In the genomic region with DNA sequence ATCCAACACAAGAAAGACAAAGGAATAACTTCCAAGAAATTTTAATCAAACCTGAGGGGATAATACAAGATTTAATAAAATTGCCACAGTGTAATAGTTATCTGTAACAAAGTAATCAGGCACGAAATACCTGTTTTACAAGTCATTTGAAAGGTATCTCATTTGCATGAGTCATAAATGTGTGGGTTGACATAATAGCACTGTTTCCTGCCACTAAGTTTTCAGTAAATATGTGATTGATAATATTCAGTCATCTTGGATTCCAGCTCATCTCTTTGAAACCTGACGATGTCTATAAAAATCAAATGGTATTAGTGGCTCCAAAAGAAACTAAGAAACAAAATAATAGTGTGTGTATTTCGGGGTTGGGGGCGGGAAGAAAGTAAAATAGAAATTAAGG, we compare ENCODE assay signal across 20 cellular contexts.
DNase-seq lines count a peak whose midpoint lies in the region; ATAC-seq and TF ChIP-seq lines count a peak whose summit lies in the region.
"Had no signal": no experiment of that assay in that cellular context is flagged by ENCODE, and none has a peak within 500 bp of the region (broad histone marks: within the 10 kb centered on the region; RNA-seq: fewer than 3 reads in every experiment).

No MANE protein-coding gene starts in this region.

- H3K9me3 ChIP-seq in RWPE2 (ENCODE audit: severe bottlenecking), result no peaks in the 10 kb centered on the region
- H3K9me3 ChIP-seq: upper lobe of left lung had no signal

- H3K36me3 ChIP-seq in ACC112 (ENCODE audit: insufficient read depth, low read length) (no peaks in the 10 kb centered on the region), RWPE2 (ENCODE audit: low read depth) (no peaks in the 10 kb centered on the region)
- H3K36me3 ChIP-seq: upper lobe of left lung had no signal

- peaks cover 0 to 14% of the 10 kb centered on the region in 2 donors for H3K27me3 Mint-ChIP-seq in effector memory CD8-positive, alpha-beta T cell
- H3K27me3 Mint-ChIP-seq: natural killer cell treated with Interleukin-12 subunit alpha and Interleukin-12 subunit beta and Interleukin-15 and Interleukin-18, amount 100 ng/mL, for 72 hours had no signal

- H3K4me1 ChIP-seq in ACC112 (ENCODE audit: control insufficient read depth, insufficient read depth, low read length, unreplicated experiment) (peaks cover 34% of the 10 kb centered on the region), RWPE2 (ENCODE audit: insufficient read depth, poor library complexity, severe bottlenecking) (peaks cover 43% of the 10 kb centered on the region)
- H3K4me1 ChIP-seq: upper lobe of left lung had no signal

- H3K9me3 Mint-ChIP-seq in effector memory CD8-positive, alpha-beta T cell, result peaks cover 0 to 2% of the 10 kb centered on the region in 2 donors
- H3K9me3 Mint-ChIP-seq: activated T-helper 1 cell treated with anti-CD3 and anti-CD28 coated beads, Interleukin-12 subunit alpha, Interleukin-12 subunit beta, Interleukin-2, Interleukin-4 antibody, amounts not matched to agents 30 ng/mL and 10 ng/mL and 1 ng/mL, durations not matched to agents 14 hours and 24 hours and 36 hours; natural killer cell treated with Interleukin-12 subunit alpha and Interleukin-12 subunit beta and Interleukin-15 and Interleukin-18, amount 100 ng/mL, for 72 hours had no signal

- no peaks in the 10 kb centered on the region for H3K27me3 ChIP-seq in ACC112 (ENCODE audit: insufficient read depth, low read length)
- H3K27me3 ChIP-seq in RWPE2 (ENCODE audit: insufficient read depth, poor library complexity, severe bottlenecking), result no peaks in the 10 kb centered on the region
- H3K27me3 ChIP-seq: upper lobe of left lung had no signal

- H3K4me1 Mint-ChIP-seq in effector memory CD8-positive, alpha-beta T cell (ENCODE audit: low read depth in 2 of 2), result peaks cover 0 to 5% of the 10 kb centered on the region in 2 donors
- H3K4me1 Mint-ChIP-seq: CD14-positive monocyte had no signal

- DNase-seq in HT-29 (ENCODE audit: low spot score) (peak; percentile 69), RWPE2 (ENCODE audit: low spot score) (no peak), glomerular visceral epithelial cell (ENCODE audit: extremely low spot score) (peak; percentile 11), NCI-H1436 (lab: John Stamatoyannopoulos, UW) (no peak), SHP77 (lab: John Stamatoyannopoulos, UW) (no peak)
- no peak for DNase-seq in effector memory CD8-positive, alpha-beta T cell
- DNase-seq: activated CD4-positive, alpha-beta T cell treated with anti-CD3 and anti-CD28 coated beads for 36 hours; activated naive CD8-positive, alpha-beta T cell treated with anti-CD3 and anti-CD28 coated beads for 36 hours; cortex of kidney; foreskin melanocyte; KG1; NCI-H1105 treated with DMSO at 0.1 percent for 48 hours; upper lobe of left lung had no signal

- H3K36me3 Mint-ChIP-seq in effector memory CD8-positive, alpha-beta T cell (ENCODE audit: insufficient read depth), result no peaks in the 10 kb centered on the region
- H3K36me3 Mint-ChIP-seq: activated naive CD8-positive, alpha-beta T cell treated with anti-CD3 and anti-CD28 coated beads for 36 hours; brain; CD14-positive monocyte had no signal

- H3K27ac Mint-ChIP-seq in effector memory CD8-positive, alpha-beta T cell, result no peak overlapping the region
- H3K27ac Mint-ChIP-seq: activated CD4-positive, alpha-beta T cell treated with anti-CD3 and anti-CD28 coated beads for 36 hours; activated naive CD8-positive, alpha-beta T cell treated with anti-CD3 and anti-CD28 coated beads for 36 hours; activated T-helper 1 cell treated with anti-CD3 and anti-CD28 coated beads, Interleukin-12 subunit alpha, Interleukin-12 subunit beta, Interleukin-2, Interleukin-4 antibody, amounts not matched to agents 30 ng/mL and 10 ng/mL and 1 ng/mL, durations not matched to agents 14 hours and 24 hours and 36 hours; brain; CD14-positive monocyte; stimulated activated naive CD8-positive, alpha-beta T cell treated with anti-CD3 and anti-CD28 coated beads, Interleukin-15, Interleukin-2, amounts not matched to agents 100 ng/mL and 50 ng/mL, for 24 hours had no signal

- H3K79me2 ChIP-seq in ACC112 (ENCODE audit: control insufficient read depth, insufficient read depth, low read length, unreplicated experiment), result no peaks in the 10 kb centered on the region

- peak; percentile 48 for ATAC-seq in RWPE2 (ENCODE audit: low read depth)
- no peak for ATAC-seq in HG03378 (IDR thresholded peaks at IDR 0.05; ENCODE audit: unreplicated experiment)
- no peak for ATAC-seq in effector memory CD8-positive, alpha-beta T cell (replicated peaks)
- ATAC-seq: activated CD4-positive, alpha-beta T cell treated with anti-CD3 and anti-CD28 coated beads for 36 hours; natural killer cell treated with Interleukin-12 subunit alpha and Interleukin-12 subunit beta and Interleukin-15 and Interleukin-18, amount 100 ng/mL, for 72 hours had no signal

- TF ChIP-seq CTCF in RWPE2 (IDR thresholded peaks at IDR 0.05; ENCODE audit: poor library complexity, severe bottlenecking), result no peak

- H3K27ac ChIP-seq in ACC112 (ENCODE audit: low read depth, low read length) (no peak overlapping the region), RWPE2 (ENCODE audit: poor library complexity, severe bottlenecking) (peak overlapping the region; percentile 78)
- H3K27ac ChIP-seq: upper lobe of left lung had no signal

- H3K4me3 Mint-ChIP-seq in effector memory CD8-positive, alpha-beta T cell, result no peak overlapping the region
- H3K4me3 Mint-ChIP-seq: activated CD4-positive, alpha-beta T cell treated with anti-CD3 and anti-CD28 coated beads for 36 hours; activated naive CD8-positive, alpha-beta T cell treated with anti-CD3 and anti-CD28 coated beads for 36 hours; activated T-helper 1 cell treated with anti-CD3 and anti-CD28 coated beads, Interleukin-12 subunit alpha, Interleukin-12 subunit beta, Interleukin-2, Interleukin-4 antibody, amounts not matched to agents 30 ng/mL and 10 ng/mL and 1 ng/mL, durations not matched to agents 14 hours and 24 hours and 36 hours; brain; CD14-positive monocyte; natural killer cell treated with Interleukin-12 subunit alpha and Interleukin-12 subunit beta and Interleukin-15 and Interleukin-18, amount 100 ng/mL, for 72 hours; stimulated activated naive CD8-positive, alpha-beta T cell treated with anti-CD3 and anti-CD28 coated beads, Interleukin-15, Interleukin-2, amounts not matched to agents 100 ng/mL and 50 ng/mL, for 24 hours had no signal

- peak overlapping the region; percentile 3; the same call in 1 of the 2 replicates for H3K4me3 ChIP-seq in ACC112 (ENCODE audit: low read depth, low read length)
- no peak overlapping the region for H3K4me3 ChIP-seq in RWPE2 (ENCODE audit: severe bottlenecking)
- H3K4me3 ChIP-seq: upper lobe of left lung had no signal

- H2AFZ ChIP-seq in ACC112 (ENCODE audit: low read length, unreplicated experiment), result peak overlapping the region; percentile 52

Comparison
In these comparisons a context has a peak if more than half of its experiments do, and no peak if none do; other contexts are left out.
1. DNase-seq: peak in HT-29 (single experiment) and glomerular visceral epithelial cell (single experiment); none in RWPE2 (single experiment), NCI-H1436 (single experiment), effector memory CD8-positive, alpha-beta T cell (0 of 3) and SHP77 (0 of 2).